Comparison of ENCODE assay signal across 17 cellular contexts in the genomic region with DNA sequence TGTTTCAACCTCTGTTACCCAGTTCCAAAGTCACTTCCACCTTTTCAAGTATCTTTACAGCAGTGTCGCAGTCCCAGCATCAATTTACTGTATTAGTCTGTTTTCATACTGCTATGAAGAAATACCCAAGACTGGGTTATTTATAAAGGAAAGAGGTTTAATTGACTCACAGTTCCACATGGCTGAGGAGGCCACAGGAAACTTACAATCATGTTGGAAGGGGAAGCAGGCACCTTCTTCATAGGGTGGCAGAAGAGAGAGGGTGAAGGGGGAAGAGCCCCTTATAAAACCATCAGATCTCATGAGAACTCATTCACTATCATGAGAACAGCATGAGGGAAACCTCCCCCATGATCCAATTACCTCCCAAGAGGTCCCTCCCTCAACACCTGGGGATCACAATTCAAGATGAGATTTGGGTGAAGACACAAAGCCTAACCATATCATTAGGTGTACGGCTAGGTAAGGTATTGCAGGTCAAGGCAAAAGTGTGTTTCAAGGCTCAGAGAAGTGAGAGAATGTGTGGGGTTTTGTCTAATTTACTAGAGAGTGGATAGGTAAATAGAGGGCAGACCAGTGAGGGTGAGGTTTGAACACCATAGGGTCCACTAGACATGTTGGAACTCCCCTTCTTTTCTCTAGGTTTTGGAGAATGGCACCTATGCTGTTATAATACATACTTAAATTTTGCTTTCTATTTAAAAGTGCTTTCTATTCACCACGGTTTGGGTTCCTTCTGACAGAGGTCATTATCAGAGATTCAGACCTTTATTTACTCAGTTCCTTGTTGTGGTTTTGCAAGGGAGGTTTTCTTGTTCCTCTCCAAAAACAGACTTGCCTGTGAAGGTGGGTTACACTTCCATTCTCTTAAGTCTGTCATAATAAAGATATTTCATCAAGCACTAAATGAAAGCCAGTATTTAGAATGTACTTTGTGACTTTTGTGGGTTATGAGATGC.
A peak's percentile ranks its signal among the peaks of the same experiment; 100 is the strongest.
DNase-seq lines count a peak whose midpoint lies in the region; ATAC-seq and TF ChIP-seq lines count a peak whose summit lies in the region.
"Had no signal": no experiment of that assay in that cellular context is flagged by ENCODE, and none has a peak within 500 bp of the region (broad histone marks: within the 10 kb centered on the region; RNA-seq: fewer than 3 reads in every experiment).

No MANE protein-coding gene starts in this region.

- no peaks in the 10 kb centered on the region for H3K9me3 ChIP-seq in adrenal gland (replicated peaks in 1 of 3)
- H3K9me3 ChIP-seq: body of pancreas, transverse colon had no signal

- TF ChIP-seq CTCF in adrenal gland (IDR thresholded peaks at IDR 0.05): no peak

- no peak for TF ChIP-seq POLR2A in adrenal gland (IDR thresholded peaks at IDR 0.05)

- H3K36me3 ChIP-seq in adrenal gland (replicated peaks in 1 of 2): no peaks in the 10 kb centered on the region
- H3K36me3 ChIP-seq: transverse colon had no signal

- no peak overlapping the region for H3K27ac ChIP-seq in adrenal gland
- H3K27ac ChIP-seq: body of pancreas, KMS-11, transverse colon had no signal

- H3K4me1 ChIP-seq in adrenal gland (replicated peaks in 1 of 2): peaks cover 0 to 4% of the 10 kb centered on the region in 2 donors
- H3K4me1 ChIP-seq: body of pancreas, transverse colon had no signal

- ATAC-seq in GM18498 (IDR thresholded peaks at IDR 0.05; ENCODE audit: unreplicated experiment) (peak; percentile 80), GM19463 (IDR thresholded peaks at IDR 0.05; ENCODE audit: unreplicated experiment) (peak; percentile 62), HG02973 (IDR thresholded peaks at IDR 0.05; ENCODE audit: unreplicated experiment) (peak; percentile 83), left ventricle myocardium superior (no peak)
- ATAC-seq: body of pancreas had no signal

- H3K27me3 ChIP-seq in adrenal gland: no peaks in the 10 kb centered on the region
- H3K27me3 ChIP-seq: body of pancreas, transverse colon had no signal

- no peak overlapping the region for H3K4me3 ChIP-seq in adrenal gland
- H3K4me3 ChIP-seq: body of pancreas, transverse colon had no signal

- DNase-seq in NOMO-1 (lab: John Stamatoyannopoulos, UW; ENCODE audit: unreplicated experiment in 2 of 2): peak; percentile 57 to 88
- no peak for DNase-seq in adrenal gland
- no peak for DNase-seq in NCI-H526 treated with DMSO at 0.1 percent for 48 hours (lab: John Stamatoyannopoulos, UW)
- no peak for DNase-seq in left ventricle myocardium superior
- DNase-seq in NCI-H1694 treated with DMSO at 0.1 percent for 48 hours (lab: John Stamatoyannopoulos, UW): no peak
- DNase-seq: activated naive CD4-positive, alpha-beta T cell treated with anti-CD3 and anti-CD28 coated beads for 36 hours; body of pancreas; DMS153; HFFc6; NCI-H526; SHP77 treated with DMSO at 0.1 percent for 48 hours; stimulated activated CD8-positive, alpha-beta memory T cell treated with anti-CD3 and anti-CD28 coated beads, Interleukin-4, amount 100 ng/mL, for 48 hours; transverse colon had no signal

- intact Hi-C loops in adrenal gland (cut with DNase I): no loop called here
- intact Hi-C loops in left ventricle myocardium superior (cut with micrococcal nuclease): no loop called here

- 55 to 74% (median 59%) methylated on average over 3 of the region's 3 CpGs for WGBS in adrenal gland, 4 donors

Comparison
In these comparisons a context has a peak if more than half of its experiments do, and no peak if none do; other contexts are left out.
1. DNase-seq: peak in NOMO-1 (2 of 2); none in adrenal gland (0 of 7), NCI-H526 treated with DMSO at 0.1 percent for 48 hours (single experiment), left ventricle myocardium superior (single experiment) and NCI-H1694 treated with DMSO at 0.1 percent for 48 hours (single experiment).